Comparison of ENCODE assay signal across 18 cellular contexts in the genomic region with DNA sequence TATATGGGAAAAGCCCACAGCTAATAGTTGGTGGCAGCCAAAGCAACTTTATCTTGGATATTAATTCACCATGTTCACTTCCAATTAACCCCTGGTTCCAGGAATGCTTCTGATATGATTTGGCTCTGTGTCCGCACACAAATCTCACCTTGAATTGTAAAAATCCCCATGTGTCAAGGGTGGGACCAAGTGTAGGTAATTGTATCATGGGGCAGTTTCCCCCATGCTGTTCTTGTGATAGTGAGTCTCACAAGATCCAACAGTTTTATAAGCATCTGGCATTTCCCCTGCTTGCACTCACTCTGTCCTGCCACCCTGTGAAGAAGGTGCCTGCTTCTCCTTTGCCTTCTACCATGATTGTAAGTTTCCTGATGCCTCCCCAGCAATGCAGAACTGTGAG. TPM values are rescaled to one million over a fixed set of nuclear protein-coding genes. Genes with fewer than 3 reads are reported as not detected.
"Had no signal": no experiment of that assay in that cellular context is flagged by ENCODE, and none has a peak within 500 bp of the region (broad histone marks: within the 10 kb centered on the region; RNA-seq: fewer than 3 reads in every experiment).

No MANE protein-coding gene starts in this region.

RNA-seq across cellular contexts. Expression of gene IQCF5, which starts 6.5 kb away (rescaled TPM):
- total RNA-seq: natural killer cell, omental fat pad, osteocyte, pancreas, posterior vena cava, pulmonary artery endothelial cell, right atrium auricular region, sciatic nerve, smooth muscle cell, spleen, suprapubic skin, transverse colon, upper lobe of left lung, ureter, vagina had no signal
- polyA plus RNA-seq: neural cell, pancreas, smooth muscle cell, spleen, thymus had no signal

RNA-seq across cellular contexts. Expression of gene IQCF2, which starts 7.5 kb away (rescaled TPM):
- total RNA-seq: natural killer cell, omental fat pad, osteocyte, pancreas, posterior vena cava, prostate gland, pulmonary artery endothelial cell, right atrium auricular region, sciatic nerve, smooth muscle cell, spleen, suprapubic skin, transverse colon, upper lobe of left lung, ureter, vagina had no signal
- polyA plus RNA-seq: neural cell, pancreas, smooth muscle cell, spleen, thymus had no signal

RNA-seq across cellular contexts. Expression of gene IQCF1, which starts 34.3 kb away (rescaled TPM):
- total RNA-seq: natural killer cell, omental fat pad, osteocyte, pancreas, posterior vena cava, right atrium auricular region, sciatic nerve, smooth muscle cell, spleen, suprapubic skin, transverse colon, upper lobe of left lung, ureter, vagina had no signal
- polyA plus RNA-seq: neural cell, pancreas, smooth muscle cell, spleen, thymus had no signal
